8 cellular contexts compared by ENCODE assay signal in genomic region chr11:66466225-66467033, GRCh38. TPM values are rescaled to one million over a fixed set of nuclear protein-coding genes. Genes with fewer than 3 reads are reported as not detected.
DNase-seq lines count a peak whose midpoint lies in the region; ATAC-seq and TF ChIP-seq lines count a peak whose summit lies in the region.

PELI3 (plus strand) TSS chr11:66466905; CDS start chr11:66468129, 1,224 bp downstream.

- no peak for TF ChIP-seq CTCF in AG04450 (IDR thresholded peaks at IDR 0.05; ENCODE audit: low read depth, low read length)

- ATAC-seq in HG03196 (IDR thresholded peaks at IDR 0.05; ENCODE audit: unreplicated experiment) = peak; percentile 81
- ATAC-seq in left colon = peak; percentile 96

- H3K27ac ChIP-seq in AG04450 (ENCODE audit: low read depth, low read length) (peak within 1 kb of the TSS; percentile 21), cingulate gyrus (ENCODE audit: low read depth, low read length) (peak within 1 kb of the TSS; percentile 77)

- CTCF ChIA-PET in AG04450 (lab: Charles Lee) = interaction anchor here (0.6 to 1.1 kb wide), 6 partner anchors 27 to 308 kb away, joined by 3 to 5 read pairs (median 3); no protein-coding TSS in a partner anchor

- DNase-seq in AG04450 (ENCODE audit: low read depth, low spot score) (peak; percentile 79), NCI-H226 (peak; percentile 69), left colon (peak; percentile 91 to 95)
- peak; percentile 89 to 95 for DNase-seq in activated CD4-positive, alpha-beta T cell treated with anti-CD3 and anti-CD28 coated beads for 4 hours
- peak; percentile 81 to 98 (median 88) for DNase-seq in stimulated activated CD4-positive, alpha-beta T cell treated with anti-CD3 and anti-CD28 coated beads, Interleukin-1b, Interleukin-23, amount 100 ng/mL, for 24 hours (ENCODE audit: low read depth in 4 of 4, low spot score in 1 of 4)

- H3K27me3 ChIP-seq in AG04450 (ENCODE audit: control insufficient read depth, insufficient read depth, low read length) = no peaks in the 10 kb centered on the region

- peak within 1 kb of the TSS; percentile 69 for H3K4me3 ChIP-seq in AG04450 (ENCODE audit: low read depth, low read length)

- POLR2A ChIA-PET in AG04450 (lab: Yijun Ruan, JAX) = interaction anchor here (0.6 to 2.0 kb wide), 15 partner anchors 14 to 786 kb away, joined by 3 to 32 read pairs (median 4); partner anchors contain the start of genes ACTN3, DPP3, MRPL11 and RBM14

- H3K9me3 ChIP-seq in AG04450 (ENCODE audit: control insufficient read depth, insufficient read depth, low read length) = no peaks in the 10 kb centered on the region; the same call in 1 of the 2 replicates

- intact Hi-C loops in left colon (cut with DNase I, micrococcal nuclease) = no loop called here

- in situ Hi-C loops in GM18951 (cut with MboI; ENCODE audit: low sequenced_read_pairs, unreplicated experiment) = no loop called here

- peak; percentile 33 for TF ChIP-seq POLR2A in GM18951 (IDR thresholded peaks at IDR 0.05; ENCODE audit: extremely low read depth, insufficient read depth, insufficient read length)

RNA-seq across cellular contexts. Expression of gene PELI3, which starts in this region (rescaled TPM):
- 4.6 and 5.6 TPM in 2 replicates for polyA plus RNA-seq in AG04450 (2011; rRNA removed)
- 10.1 and 11.5 TPM in 2 replicates for polyA minus RNA-seq in AG04450 (2011; rRNA and poly(A)+ RNA removed)
- total RNA-seq in left colon = 1 to 10 TPM; 4.7 to 5.2 TPM

Comparison
In these comparisons a context has a peak if more than half of its experiments do, and no peak if none do; other contexts are left out.
1. Peak in every context shown above with its lines: DNase-seq, ATAC-seq, H3K4me3 ChIP-seq and H3K27ac ChIP-seq.